Comparison of ENCODE assay signal across 10 cellular contexts in genomic region chrX:18440835-18441234, GRCh38.
"Had no signal": no experiment of that assay in that cellular context is flagged by ENCODE, and none has a peak within 500 bp of the region (broad histone marks: within the 10 kb centered on the region; RNA-seq: fewer than 3 reads in every experiment).

No MANE protein-coding gene starts in this region.

- ATAC-seq: HCT116, K562 had no signal

- FAIRE-seq: H1, H54, HTR-8/SVneo, K562 had no signal

- H3K9me3 Mint-ChIP-seq: GM23338, HFFc6 had no signal

- H3K27ac Mint-ChIP-seq: HFFc6 had no signal

- H3K4me3 Mint-ChIP-seq: GM23338, HFFc6 had no signal

- DNase-seq: HFFc6, IMR-90, KG1 had no signal

- H3K36me3 ChIP-seq: HAP-1 had no signal

- H2AFZ ChIP-seq: GM23338 had no signal

- H3K4me3 ChIP-seq: GM23338, HAP-1, K562 had no signal

- H3K4me1 ChIP-seq: HAP-1 had no signal

- H3K9me3 ChIP-seq: HAP-1 had no signal
